ENCODE assay signal across 1 cellular context in the genomic region with DNA sequence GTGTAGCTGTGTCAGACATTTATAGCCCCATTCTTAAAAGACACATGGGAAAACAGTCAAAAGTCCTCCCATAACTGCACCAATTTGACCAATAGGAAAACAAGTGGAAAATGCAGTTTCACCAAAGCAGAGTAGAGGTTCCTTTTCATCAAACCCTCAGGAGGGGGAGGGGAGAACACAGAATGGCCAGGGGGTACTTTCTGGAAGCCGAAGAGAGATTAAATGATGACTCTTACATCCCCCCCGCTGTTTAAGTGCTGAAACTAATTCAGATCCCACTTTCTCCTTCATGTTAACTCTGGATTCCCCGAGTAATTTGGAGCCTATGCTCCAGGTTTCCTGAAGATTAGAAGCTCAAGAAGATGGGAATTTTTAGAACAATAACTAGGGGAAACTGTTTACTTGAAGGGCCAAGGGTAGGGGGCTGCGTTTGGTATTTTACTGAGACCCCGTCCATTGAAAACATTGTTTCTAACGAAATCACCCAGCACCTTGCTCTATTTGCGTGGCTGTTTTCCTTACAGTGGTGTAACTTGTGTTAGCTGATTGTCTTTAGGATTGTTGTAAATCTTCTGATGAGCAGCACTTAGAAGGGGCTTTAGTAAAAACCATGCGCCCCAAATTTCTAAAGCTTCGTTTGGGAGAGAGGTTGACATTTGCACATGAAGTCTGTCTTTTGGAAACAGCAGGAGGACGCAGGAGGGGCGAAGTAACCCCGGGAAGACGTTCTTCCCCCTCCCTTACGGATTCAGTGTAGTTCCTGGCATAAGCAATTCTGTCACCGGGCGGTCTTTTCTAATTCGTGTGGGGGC.
TF ChIP-seq lines count a peak whose summit lies in the region.

No MANE protein-coding gene starts in this region.

TF ChIP-seq in GM12878, 131 proteins besides CTCF, POLR2A, EP300 and RAD21:
- peak; percentile 45 for TF ChIP-seq SUZ12 (IDR thresholded peaks at IDR 0.05; ENCODE audit: unreplicated experiment)
- no peak for TF ChIP-seq TAF1 (IDR thresholded peaks at IDR 0.05; ENCODE audit: borderline replicate concordance, low read depth, low read length)
- peak; percentile 78; the same call in 1 of the 2 replicates for TF ChIP-seq BMI1 (IDR thresholded peaks at IDR 0.05; ENCODE audit: borderline replicate concordance)
- peak; percentile 82; the same call in 1 of the 2 replicates for TF ChIP-seq EZH2 (IDR thresholded peaks at IDR 0.05; ENCODE audit: borderline replicate concordance, control insufficient read depth, low read depth, low read length)
